ENCODE assay signal across 24 cellular contexts in the genomic region with DNA sequence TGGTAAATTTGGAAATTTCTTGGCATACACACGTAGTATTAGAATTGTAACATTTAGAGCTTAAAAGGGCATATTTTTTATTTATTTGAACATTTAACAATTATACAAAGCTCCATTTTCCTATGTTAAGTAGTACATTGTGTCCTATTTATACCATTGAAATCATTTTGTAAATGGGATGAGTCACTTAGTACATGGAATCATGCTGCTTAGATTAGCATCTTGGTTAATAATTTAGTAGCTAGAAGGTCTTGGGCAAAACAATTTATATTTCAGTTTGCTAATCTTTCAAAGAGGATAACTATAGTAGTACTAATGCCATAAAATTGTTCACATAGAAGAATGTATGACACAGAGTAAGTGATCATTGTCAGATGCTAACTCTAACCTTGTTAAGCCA.
"Had no signal": no experiment of that assay in that cellular context is flagged by ENCODE, and none has a peak within 500 bp of the region (broad histone marks: within the 10 kb centered on the region; RNA-seq: fewer than 3 reads in every experiment).

No MANE protein-coding gene starts in this region.

- ATAC-seq: activated CD8-positive, alpha-beta memory T cell treated with anti-CD3 and anti-CD28 coated beads, Interleukin-2, amount 10 ng/mL, durations not matched to agents 7 days and 5 days; activated naive CD4-positive, alpha-beta T cell treated with anti-CD3 and anti-CD28 coated beads, Interleukin-2, amount 50 U/mL, for 72 hours; activated naive CD8-positive, alpha-beta T cell treated with anti-CD3 and anti-CD28 coated beads, Interleukin-2, amount 50 U/mL, for 24 hours; T-helper 17 cell had no signal

- H3K4me1 ChIP-seq: SJSA1 had no signal

- H3K36me3 ChIP-seq: cardiac muscle cell, SJSA1 had no signal

- H3K27ac ChIP-seq: cardiac muscle cell, SJSA1 had no signal

- H3K4me3 ChIP-seq: cardiac muscle cell, SJSA1 had no signal

- H3K27me3 ChIP-seq: cardiac muscle cell, SJSA1 had no signal

- DNase-seq: activated B cell treated with CpG ODN at 0.5 μM for 24 hours; activated CD4-positive, alpha-beta T cell treated with anti-CD3 and anti-CD28 coated beads for 1 hour; activated CD4-positive, alpha-beta T cell treated with anti-CD3 and anti-CD28 coated beads, Interleukin-2, amount 10 ng/mL, durations not matched to agents 24 days and 14 days; activated CD4-positive, alpha-beta T cell treated with anti-CD3 and anti-CD28 coated beads, Interleukin-2, amount 50 U/mL, for 48 hours; activated CD8-positive, alpha-beta memory T cell treated with anti-CD3 and anti-CD28 coated beads, Interleukin-2, amount 10 ng/mL, durations not matched to agents 7 days and 5 days; activated effector memory CD4-positive, alpha-beta T cell treated with Interleukin-2 at 50 U/mL for 16 hours; activated naive CD4-positive, alpha-beta T cell treated with Interleukin-2 at 50 U/mL for 16 hours; activated naive CD8-positive, alpha-beta T cell treated with anti-CD3 and anti-CD28 coated beads, Interleukin-2, amount 50 U/mL, for 24 hours; activated T-cell treated with anti-CD3 and anti-CD28 coated beads, Interleukin-2, amount 50 U/mL, for 24 hours; amygdala; KG1; MM.1S; NCI-H1105 treated with DMSO at 0.1 percent for 48 hours; NCI-H1436 treated with DMSO at 0.1 percent for 48 hours; NCI-H187; NCI-H2081; NCI-H446; NCI-H524; SHP77; T-helper 17 cell; T1000 had no signal
